In the genomic region with DNA sequence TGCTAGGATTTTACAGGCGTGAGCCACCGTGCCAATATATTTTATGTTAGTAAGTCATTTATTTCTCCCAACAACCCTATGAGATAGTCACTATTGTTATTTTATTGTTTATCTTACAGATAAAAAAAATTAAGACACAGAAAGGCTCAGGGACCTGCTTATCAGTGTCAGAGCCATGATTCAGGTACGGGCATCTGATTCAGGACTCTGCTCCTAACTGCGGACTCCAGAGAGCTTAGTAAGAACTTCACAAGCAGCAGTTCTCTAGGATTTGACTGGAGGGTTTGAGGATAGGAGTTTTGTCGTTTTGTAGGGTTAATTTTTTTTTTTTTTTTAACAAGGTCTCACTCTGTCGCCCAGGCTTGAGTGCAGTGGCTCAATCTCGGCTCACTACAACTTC, we compare ENCODE assay signal across 15 cellular contexts.
"Had no signal": no experiment of that assay in that cellular context is flagged by ENCODE, and none has a peak within 500 bp of the region (broad histone marks: within the 10 kb centered on the region; RNA-seq: fewer than 3 reads in every experiment).

No MANE protein-coding gene starts in this region.

- H3K4me3 ChIP-seq: SJSA1 had no signal

- H3K4me1 ChIP-seq: SJSA1 had no signal

- H3K9ac ChIP-seq: SK-N-SH had no signal

- H3K27me3 ChIP-seq: SJSA1 had no signal

- H3K9me3 ChIP-seq: SJSA1, SK-N-SH had no signal

- DNase-seq: KBM-7, NCI-H1092, NCI-H1436, NCI-H187, NCI-H2029, NCI-H2081 treated with DMSO at 0.1 percent for 48 hours, NCI-H2171 treated with DMSO at 0.1 percent for 48 hours, NCI-H524, NCI-H526 treated with DMSO at 0.1 percent for 48 hours, NCI-H748 treated with DMSO at 0.1 percent for 48 hours, Right ventricle myocardium superior, RPMI8226, SIG-M5, SK-N-SH had no signal

- H3K4me2 ChIP-seq: SK-N-SH had no signal

- H3K36me3 ChIP-seq: SJSA1 had no signal

- H3K27ac ChIP-seq: SJSA1 had no signal
